Comparison of ENCODE assay signal across 8 cellular contexts in genomic region chr1:43708006-43708412, GRCh38. TPM values are rescaled to one million over a fixed set of nuclear protein-coding genes. Genes with fewer than 3 reads are reported as not detected.
DNase-seq lines count a peak whose midpoint lies in the region; ATAC-seq and TF ChIP-seq lines count a peak whose summit lies in the region.

No MANE protein-coding gene starts in this region.

- H3K27me3 ChIP-seq in HAP-1 (ENCODE audit: low read depth) (no peaks in the 10 kb centered on the region), iPS-20b (ENCODE audit: insufficient read depth, low read length) (no peaks in the 10 kb centered on the region)

- peak overlapping the region; percentile 14 for H3K27ac ChIP-seq in iPS-20b (ENCODE audit: low read length)
- H3K27ac ChIP-seq in temporal lobe (ENCODE audit: low read depth, low read length), result peak overlapping the region; percentile 59

- H3K4me3 ChIP-seq in AG04449 (ENCODE audit: low read depth, low read length) (peak overlapping the region; percentile 88), HAP-1 (peak overlapping the region; percentile 69), iPS-20b (ENCODE audit: low read length) (peak overlapping the region; percentile 97)

- TF ChIP-seq CTCF in AG04449 (IDR thresholded peaks at IDR 0.05; ENCODE audit: insufficient read depth, low read length, missing control alignments), result no peak

- H3K4me1 ChIP-seq in HAP-1 (peaks cover 5% of the 10 kb centered on the region; the same call in 1 of the 2 replicates), iPS-20b (ENCODE audit: insufficient read depth, low read length) (peaks cover 11% of the 10 kb centered on the region; the same call in 1 of the 2 replicates)

- CTCF ChIA-PET in AG04449 (lab: Yijun Ruan, JAX), result interaction anchor here (0.9 to 7.1 kb wide), 2 partner anchors 178 to 227 kb away, joined by 3 to 37 read pairs; partner anchors contain the start of genes ARTN and PTPRF

- H3K36me3 ChIP-seq in HAP-1 (replicated peaks), result peaks cover 26% of the 10 kb centered on the region
- peaks cover 31% of the 10 kb centered on the region for H3K36me3 ChIP-seq in iPS-20b (ENCODE audit: insufficient read depth, low read depth, low read length)

- peaks cover 27% of the 10 kb centered on the region for H3K4me1 Mint-ChIP-seq in activated T-helper 17 cell treated with anti-CD3 and anti-CD28 coated beads, Interleukin-2, amount 50 U/mL, for 72 hours

- H3K4me3 Mint-ChIP-seq in activated T-helper 17 cell treated with anti-CD3 and anti-CD28 coated beads, Interleukin-2, amount 50 U/mL, for 72 hours, result peak overlapping the region; percentile 89

- H3K9ac ChIP-seq in iPS-20b (ENCODE audit: low read depth, low read length), result peak overlapping the region; percentile 78

- no peaks in the 10 kb centered on the region for H3K9me3 Mint-ChIP-seq in activated T-helper 17 cell treated with anti-CD3 and anti-CD28 coated beads, Interleukin-2, amount 50 U/mL, for 72 hours

- no peaks in the 10 kb centered on the region for H3K9me3 ChIP-seq in HAP-1
- no peaks in the 10 kb centered on the region for H3K9me3 ChIP-seq in iPS-20b (ENCODE audit: insufficient read depth, low read depth, low read length)

- ATAC-seq in activated T-helper 17 cell treated with anti-CD3 and anti-CD28 coated beads, Interleukin-2, amount 50 U/mL, for 72 hours (replicated peaks), result no peak
- ATAC-seq in GM21717 (IDR thresholded peaks at IDR 0.05; ENCODE audit: unreplicated experiment), result no peak

- DNase-seq in AG04449 (ENCODE audit: low read depth, low spot score) (no peak), HAP-1 (ENCODE audit: low spot score in 2 of 2) (peak in 1 of 2 experiments; percentile 23), MV-4-11 (lab: John Stamatoyannopoulos, UW) (no peak), SHP77 treated with DMSO at 0.1 percent for 48 hours (lab: John Stamatoyannopoulos, UW) (no peak)

- POLR2A ChIA-PET in AG04449 (lab: Yijun Ruan, JAX), result interaction anchor here (1.1 kb wide), 1 partner anchor 340 kb away, joined by 3 read pairs; no protein-coding TSS in a partner anchor

- peak overlapping the region; percentile 75 for H3K27ac Mint-ChIP-seq in activated T-helper 17 cell treated with anti-CD3 and anti-CD28 coated beads, Interleukin-2, amount 50 U/mL, for 72 hours

- H3K36me3 Mint-ChIP-seq in activated T-helper 17 cell treated with anti-CD3 and anti-CD28 coated beads, Interleukin-2, amount 50 U/mL, for 72 hours (ENCODE audit: low read depth), result peaks cover 24% of the 10 kb centered on the region

- no peaks in the 10 kb centered on the region for H3K27me3 Mint-ChIP-seq in activated T-helper 17 cell treated with anti-CD3 and anti-CD28 coated beads, Interleukin-2, amount 50 U/mL, for 72 hours

- in situ Hi-C loops in HAP-1 (cut with MboI; ENCODE audit: low sequenced_read_pairs), result no loop called here

RNA-seq across cellular contexts. Expression of gene ST3GAL3, which starts 0.7 kb away (rescaled TPM):
- 10 to 100 TPM; 21.8 to 23.7 TPM for total RNA-seq in activated T-helper 17 cell treated with anti-CD3 and anti-CD28 coated beads, Interleukin-2, amount 50 U/mL, for 72 hours
- 32.7 TPM for total RNA-seq in temporal lobe

RNA-seq across cellular contexts. Expression of gene KDM4A, which starts 58.1 kb away (rescaled TPM):
- total RNA-seq in activated T-helper 17 cell treated with anti-CD3 and anti-CD28 coated beads, Interleukin-2, amount 50 U/mL, for 72 hours, result 10 to 100 TPM; 25.3 to 34.8 TPM
- total RNA-seq in temporal lobe, result 49.7 TPM
